Comparison of ENCODE assay signal across 10 cellular contexts in the genomic region with DNA sequence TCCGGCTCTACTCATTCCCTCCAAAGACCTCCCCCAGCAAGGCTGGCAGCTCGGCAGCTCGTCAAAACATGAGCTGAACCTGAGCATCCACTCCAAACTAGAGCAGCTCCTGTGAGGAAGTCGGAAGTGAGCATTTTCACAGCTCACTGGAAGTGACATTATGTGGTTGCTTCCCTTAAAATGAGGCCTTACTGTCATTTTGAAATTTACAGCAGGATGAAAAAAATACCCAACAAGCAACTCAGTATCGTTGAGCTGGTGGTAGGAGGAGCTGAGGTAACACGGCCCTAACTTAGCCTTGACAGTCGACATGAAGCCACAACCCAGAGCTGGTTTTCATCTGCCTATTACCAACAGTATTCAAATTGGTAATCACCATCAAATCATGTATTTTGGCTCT. TPM values are rescaled to one million over a fixed set of nuclear protein-coding genes. Genes with fewer than 3 reads are reported as not detected.
A peak's percentile ranks its signal among the peaks of the same experiment; 100 is the strongest.
DNase-seq lines count a peak whose midpoint lies in the region; ATAC-seq, FAIRE-seq and TF ChIP-seq lines count a peak whose summit lies in the region.
"Had no signal": no experiment of that assay in that cellular context is flagged by ENCODE, and none has a peak within 500 bp of the region (broad histone marks: within the 10 kb centered on the region; RNA-seq: fewer than 3 reads in every experiment).

No MANE protein-coding gene starts in this region.

- no peaks in the 10 kb centered on the region for H3K4me1 ChIP-seq in keratinocyte (ENCODE audit: control insufficient read depth, extremely low read depth, insufficient read depth, low read length)
- peaks cover 53% of the 10 kb centered on the region for H3K4me1 ChIP-seq in upper lobe of right lung
- H3K4me1 ChIP-seq in SK-N-SH (ENCODE audit: control insufficient read depth in 1 of 2, insufficient read depth in 2 of 2, low read depth in 1 of 2, low read length in 1 of 2), result no peaks in the 10 kb centered on the region

- H4K20me1 ChIP-seq in keratinocyte (ENCODE audit: control insufficient read depth, extremely low read depth, insufficient read depth, low read length) (peaks cover 3% of the 10 kb centered on the region), SK-N-SH (ENCODE audit: insufficient read depth) (no peaks in the 10 kb centered on the region)

- H3F3A ChIP-seq in SK-N-SH (replicated peaks; ENCODE audit: insufficient read depth), result no peaks in the 10 kb centered on the region

- peaks cover 10% of the 10 kb centered on the region for H3K79me2 ChIP-seq in keratinocyte (ENCODE audit: control insufficient read depth, insufficient read depth, low read length)
- H3K79me2 ChIP-seq in SK-N-SH (ENCODE audit: insufficient read depth), result peaks cover 4% of the 10 kb centered on the region; the same call in 1 of the 2 replicates

- TF ChIP-seq CTCF in keratinocyte (optimal IDR thresholded peaks at IDR 0.05 in 1 of 3, IDR thresholded peaks at IDR 0.05 in 1 of 3, conservative IDR thresholded peaks at IDR 0.05 in 1 of 3; ENCODE audit: extremely low read depth in 1 of 3, insufficient read depth in 2 of 3, low read length in 3 of 3) (no peak), upper lobe of right lung (IDR thresholded peaks at IDR 0.05) (no peak), SK-N-SH (IDR thresholded peaks at IDR 0.05) (no peak)

- H3K36me3 ChIP-seq in keratinocyte (ENCODE audit: control insufficient read depth in 2 of 2, extremely low read depth in 1 of 2, insufficient read depth in 2 of 2, low read length in 2 of 2) (peaks cover 0 to 14% of the 10 kb centered on the region in 2 experiments), upper lobe of right lung (peaks cover 9% of the 10 kb centered on the region), SK-N-SH (replicated peaks in 1 of 2; ENCODE audit: control insufficient read depth in 1 of 2, insufficient read depth in 2 of 2, low read length in 1 of 2) (no peaks in the 10 kb centered on the region)

- peaks cover 2% of the 10 kb centered on the region for H3K36me3 Mint-ChIP-seq in T-cell

- dilution Hi-C loops in keratinocyte (cut with MboI; ENCODE audit: extremely low pct_ligation_motif_present, low sequenced_read_pairs), result no loop called here

- POLR2A ChIA-PET in T-cell (lab: Charles Lee) (interaction anchor here in 1 of 2 donors (0.6 kb wide), 1 partner anchor 8 kb away, joined by 3 read pairs; no protein-coding TSS in a partner anchor), SK-N-SH (lab: Yijun Ruan, JAX) (no interaction called here)

- no peak for TF ChIP-seq RAD21 in SK-N-SH (IDR thresholded peaks at IDR 0.05; ENCODE audit: low read length)

- H3K9me1 ChIP-seq in keratinocyte (ENCODE audit: control insufficient read depth, extremely low read depth, insufficient read depth, low read length), result no peaks in the 10 kb centered on the region

- intact Hi-C loops in upper lobe of right lung (cut with DNase I), result no loop called here
- intact Hi-C loops in sciatic nerve (cut with DNase I), result no loop called here

- H3K27ac Mint-ChIP-seq in T-cell, result peak overlapping the region; percentile 69 to 80

- H3K9me3 ChIP-seq in keratinocyte (ENCODE audit: control insufficient read depth, low read depth, low read length) (no peaks in the 10 kb centered on the region), upper lobe of right lung (no peaks in the 10 kb centered on the region), SK-N-SH (no peaks in the 10 kb centered on the region)

- H3K27ac ChIP-seq in keratinocyte (ENCODE audit: control insufficient read depth, insufficient read depth, low read length) (no peak overlapping the region), upper lobe of right lung (peak overlapping the region; percentile 61), SK-N-SH (ENCODE audit: low read depth in 2 of 2, low read length in 1 of 2) (no peak overlapping the region)

- CTCF ChIA-PET in T-cell (lab: Charles Lee), result interaction anchor here in 1 of 2 donors (2.0 kb wide), 1 partner anchor 27 kb away, joined by 10 read pairs; no protein-coding TSS in a partner anchor
- CTCF ChIA-PET in SK-N-SH (lab: Yijun Ruan, JAX), result interaction anchor here (2.0 kb wide), 1 partner anchor 27 kb away, joined by 10 read pairs; no protein-coding TSS in a partner anchor

- peaks cover 34 to 51% (median 38%) of the 10 kb centered on the region in 3 donors for H3K4me1 Mint-ChIP-seq in T-cell

- H3K4me3 ChIP-seq in keratinocyte (ENCODE audit: control insufficient read depth in 2 of 3, extremely low read depth in 1 of 3, insufficient read depth in 2 of 3, low read depth in 1 of 3, low read length in 3 of 3) (no peak overlapping the region), upper lobe of right lung (no peak overlapping the region), SK-N-SH (ENCODE audit: low read depth in 2 of 2, low read length in 1 of 2) (no peak overlapping the region)

- no peak overlapping the region for H3K9ac ChIP-seq in keratinocyte (ENCODE audit: control insufficient read depth, extremely low read depth, insufficient read depth, low read length)
- no peak overlapping the region for H3K9ac ChIP-seq in SK-N-SH

- DNase-seq in stimulated activated CD4-positive, alpha-beta T cell treated with anti-CD3 and anti-CD28 coated beads, Interleukin-4, amount 100 ng/mL, for 24 hours, result peak; percentile 19
- no peak for DNase-seq in stimulated activated CD4-positive, alpha-beta T cell treated with anti-CD3 and anti-CD28 coated beads, Interleukin-2, amount 100 ng/mL, for 48 hours
- peak in 17 of 34 experiments; percentile 10 to 52 (median 18) for DNase-seq in T-cell
- no peak for DNase-seq in keratinocyte (ENCODE audit: low read depth, low spot score)
- no peak for DNase-seq in upper lobe of right lung
- DNase-seq in sciatic nerve (ENCODE audit: low spot score), result no peak
- DNase-seq in SK-N-SH, result no peak
- DNase-seq: DMS53, NCI-H82 had no signal

- peak overlapping the region in 1 of 3 donors; percentile 26 for H3K4me3 Mint-ChIP-seq in T-cell

- no peak overlapping the region for H3K4me2 ChIP-seq in keratinocyte (ENCODE audit: control insufficient read depth, extremely low read depth, insufficient read depth, low read depth, low read length)
- H3K4me2 ChIP-seq in SK-N-SH, result no peak overlapping the region

- FAIRE-seq in keratinocyte (lab: Jason Lieb, UNC), result peak; percentile 49

- H3K27me3 Mint-ChIP-seq in T-cell, result no peaks in the 10 kb centered on the region

- H2AFZ ChIP-seq in keratinocyte (ENCODE audit: control insufficient read depth, low read length) (no peak overlapping the region), SK-N-SH (ENCODE audit: low read depth) (no peak overlapping the region)

- no peaks in the 10 kb centered on the region for H3K9me2 ChIP-seq in SK-N-SH

- ATAC-seq in T-cell (replicated peaks in 1 of 4) (peak; percentile 31 to 82 (median 48)), upper lobe of right lung (peak; percentile 28), sciatic nerve (no peak), GM18519 (IDR thresholded peaks at IDR 0.05; ENCODE audit: low FRiP score, unreplicated experiment) (no peak)

- no peak for TF ChIP-seq EP300 in SK-N-SH (IDR thresholded peaks at IDR 0.05; ENCODE audit: borderline replicate concordance in 1 of 2, low read depth in 1 of 2, low read length in 1 of 2)

- no peaks in the 10 kb centered on the region for H3K9me3 Mint-ChIP-seq in T-cell

- 54% methylated on average over 4 of the region's 7 CpGs for WGBS in SK-N-SH (ENCODE audit: low lambda C conversion rate)

- H3K27me3 ChIP-seq in keratinocyte (ENCODE audit: control insufficient read depth, extremely low read depth, insufficient read depth, low read length) (no peaks in the 10 kb centered on the region), upper lobe of right lung (no peaks in the 10 kb centered on the region), SK-N-SH (ENCODE audit: insufficient read depth) (no peaks in the 10 kb centered on the region)

TF ChIP-seq in SK-N-SH, 30 proteins besides CTCF, POLR2A, EP300 and RAD21 (continues in another document):
- no peak for TF ChIP-seq SMC3 (IDR thresholded peaks at IDR 0.05; ENCODE audit: low read depth, low read length)
- TF ChIP-seq NRF1 (IDR thresholded peaks at IDR 0.05; ENCODE audit: low read depth, low read length), result no peak
- TF ChIP-seq, protein P1, sequence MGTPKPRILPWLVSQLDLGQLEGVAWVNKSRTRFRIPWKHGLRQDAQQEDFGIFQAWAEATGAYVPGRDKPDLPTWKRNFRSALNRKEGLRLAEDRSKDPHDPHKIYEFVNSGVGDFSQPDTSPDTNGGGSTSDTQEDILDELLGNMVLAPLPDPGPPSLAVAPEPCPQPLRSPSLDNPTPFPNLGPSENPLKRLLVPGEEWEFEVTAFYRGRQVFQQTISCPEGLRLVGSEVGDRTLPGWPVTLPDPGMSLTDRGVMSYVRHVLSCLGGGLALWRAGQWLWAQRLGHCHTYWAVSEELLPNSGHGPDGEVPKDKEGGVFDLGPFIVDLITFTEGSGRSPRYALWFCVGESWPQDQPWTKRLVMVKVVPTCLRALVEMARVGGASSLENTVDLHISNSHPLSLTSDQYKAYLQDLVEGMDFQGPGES (IDR thresholded peaks at IDR 0.05; ENCODE audit: low read depth, low read length), result no peak
- TF ChIP-seq GATA2 (CRISPR knock-in tag; IDR thresholded peaks at IDR 0.05), result no peak
- TF ChIP-seq PBX3 (IDR thresholded peaks at IDR 0.05), result no peak
- TF ChIP-seq ELF1 (IDR thresholded peaks at IDR 0.05), result no peak

RNA-seq across cellular contexts. Expression of gene ARFGAP3, which starts 38.0 kb away (rescaled TPM):
- total RNA-seq in T-cell (10 to 100 TPM; 25.7 to 32.5 (median 30.2) TPM), upper lobe of right lung (53.7 TPM), sciatic nerve (46.8 TPM)
- polyA plus RNA-seq in keratinocyte (24.7 to 36.1 TPM (median 28.3 TPM) in 3 replicates), SK-N-SH (2012; rRNA removed) (12.6 and 16.6 TPM in 2 replicates)
- 64.4 TPM for polyA plus RNA-seq in keratinocyte (2011; ENCODE audit: low read depth)
- polyA plus RNA-seq in keratinocyte (2011; cell fraction: cytosol; rRNA removed), result 21.7 and 29.3 TPM in 2 replicates
- polyA plus RNA-seq in keratinocyte (2011; cell fraction: nucleus; rRNA removed), result 28.2 and 34.4 TPM in 2 replicates
- 24.3 and 29.7 TPM in 2 replicates for polyA plus RNA-seq in keratinocyte (2012; ENCODE audit: low replicate concordance)
- 13.4 to 26.9 TPM (median 24.5 TPM) in 3 replicates for polyA minus RNA-seq in keratinocyte
- 25.3 TPM for polyA minus RNA-seq in keratinocyte (2011; cell fraction: cytosol; rRNA and poly(A)+ RNA removed)
- 11.1 and 20.1 TPM in 2 replicates for polyA minus RNA-seq in keratinocyte (2011; cell fraction: nucleus; rRNA and poly(A)+ RNA removed)
- polyA plus RNA-seq in SK-N-SH (2012; cell fraction: cytosol; rRNA removed), result 15.8 and 16.3 TPM in 2 replicates
- polyA plus RNA-seq in SK-N-SH (2012; cell fraction: nucleus; rRNA removed), result 14.5 and 21.8 TPM in 2 replicates

Comparison
In these comparisons a context has a peak if more than half of its experiments do, and no peak if none do; other contexts are left out.
1. ATAC-seq: peak in T-cell (4 of 4) and upper lobe of right lung (single experiment); none in sciatic nerve (single experiment) and GM18519 (single experiment).